In the genomic region with DNA sequence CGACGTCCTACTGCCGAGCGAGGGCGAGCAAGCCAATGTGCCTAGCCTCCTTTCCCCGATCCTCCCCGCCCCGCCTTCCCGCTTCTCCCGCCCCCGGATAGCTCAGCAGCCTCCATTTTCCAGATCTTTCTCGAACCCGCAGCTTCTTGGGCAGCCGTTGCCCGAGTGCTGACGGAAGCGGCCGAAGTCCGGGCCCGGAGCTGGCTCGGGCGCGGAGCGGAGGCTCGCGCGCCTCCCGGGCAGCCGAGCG, we compare ENCODE assay signal across 8 cellular contexts. TPM values are rescaled to one million over a fixed set of nuclear protein-coding genes. Genes with fewer than 3 reads are reported as not detected.
DNase-seq lines count a peak whose midpoint lies in the region; ATAC-seq and TF ChIP-seq lines count a peak whose summit lies in the region.

No MANE protein-coding gene starts in this region.

- peaks cover 15% of the 10 kb centered on the region for H3K4me1 Mint-ChIP-seq in activated T-helper 17 cell treated with anti-CD3 and anti-CD28 coated beads, Interleukin-2, amount 50 U/mL, for 72 hours
- H3K4me1 Mint-ChIP-seq in glutamatergic neuron (ENCODE audit: low read depth, unreplicated experiment) = peaks cover 7% of the 10 kb centered on the region

- DNase-seq in AG08396 (ENCODE audit: low spot score) (peak; percentile 99), GM12864 (ENCODE audit: low read depth) (peak; percentile 40), NCI-H187 treated with DMSO at 0.1 percent for 48 hours (lab: John Stamatoyannopoulos, UW) (peak; percentile 8), glutamatergic neuron (peak; percentile 93), nucleus accumbens (lab: John Stamatoyannopoulos, UW) (peak in 41 of 56 donors; percentile 4 to 96 (median 83)), AML-193 (lab: John Stamatoyannopoulos, UW) (no peak)

- H3K36me3 Mint-ChIP-seq in activated T-helper 17 cell treated with anti-CD3 and anti-CD28 coated beads, Interleukin-2, amount 50 U/mL, for 72 hours (ENCODE audit: low read depth) = peaks cover 9% of the 10 kb centered on the region
- no peaks in the 10 kb centered on the region for H3K36me3 Mint-ChIP-seq in glutamatergic neuron (ENCODE audit: unreplicated experiment)

- peaks cover 54% of the 10 kb centered on the region for H3K27me3 Mint-ChIP-seq in activated T-helper 17 cell treated with anti-CD3 and anti-CD28 coated beads, Interleukin-2, amount 50 U/mL, for 72 hours
- peaks cover 10% of the 10 kb centered on the region for H3K27me3 Mint-ChIP-seq in glutamatergic neuron (ENCODE audit: unreplicated experiment)

- H3K4me3 ChIP-seq in GM12864 (ENCODE audit: low read depth, low read length) = peak overlapping the region; percentile 88

- H3K27ac Mint-ChIP-seq in activated T-helper 17 cell treated with anti-CD3 and anti-CD28 coated beads, Interleukin-2, amount 50 U/mL, for 72 hours = no peak overlapping the region
- H3K27ac Mint-ChIP-seq in glutamatergic neuron (ENCODE audit: unreplicated experiment) = no peak overlapping the region

- H3K4me3 Mint-ChIP-seq in activated T-helper 17 cell treated with anti-CD3 and anti-CD28 coated beads, Interleukin-2, amount 50 U/mL, for 72 hours = peak overlapping the region; percentile 96
- H3K4me3 Mint-ChIP-seq in glutamatergic neuron (ENCODE audit: unreplicated experiment) = peak overlapping the region; percentile 99

- peak; percentile 79 for ATAC-seq in HG02763 (IDR thresholded peaks at IDR 0.05; ENCODE audit: unreplicated experiment)
- ATAC-seq in activated T-helper 17 cell treated with anti-CD3 and anti-CD28 coated beads, Interleukin-2, amount 50 U/mL, for 72 hours (replicated peaks) = peak; percentile 80

- TF ChIP-seq CTCF in GM12864 (IDR thresholded peaks at IDR 0.05; ENCODE audit: low read depth, low read length, missing control alignments) (no peak), glutamatergic neuron (IDR thresholded peaks at IDR 0.05; ENCODE audit: partially characterized antibody, unreplicated experiment) (no peak)

- H3K9me3 Mint-ChIP-seq in activated T-helper 17 cell treated with anti-CD3 and anti-CD28 coated beads, Interleukin-2, amount 50 U/mL, for 72 hours = no peaks in the 10 kb centered on the region
- H3K9me3 Mint-ChIP-seq in glutamatergic neuron (ENCODE audit: unreplicated experiment) = peaks cover 4% of the 10 kb centered on the region

RNA-seq across cellular contexts. Expression of a gene that starts 0.2 kb away (rescaled TPM):
- total RNA-seq in activated T-helper 17 cell treated with anti-CD3 and anti-CD28 coated beads, Interleukin-2, amount 50 U/mL, for 72 hours = 1 to 10 TPM; 2.4 to 3.1 TPM
- 14.7 TPM for total RNA-seq in glutamatergic neuron (ENCODE audit: unreplicated experiment)

RNA-seq across cellular contexts. Expression of a gene that starts 51.8 kb away (rescaled TPM):
- not detected for total RNA-seq in activated T-helper 17 cell treated with anti-CD3 and anti-CD28 coated beads, Interleukin-2, amount 50 U/mL, for 72 hours
- not detected for total RNA-seq in glutamatergic neuron (ENCODE audit: unreplicated experiment)

Comparison
In these comparisons a context has a peak if more than half of its experiments do, and no peak if none do; other contexts are left out.
1. DNase-seq: peak in AG08396 (single experiment), GM12864 (single experiment), NCI-H187 treated with DMSO at 0.1 percent for 48 hours (single experiment), glutamatergic neuron (single experiment) and nucleus accumbens (41 of 56); none in AML-193 (0 of 2).